In the genomic region with DNA sequence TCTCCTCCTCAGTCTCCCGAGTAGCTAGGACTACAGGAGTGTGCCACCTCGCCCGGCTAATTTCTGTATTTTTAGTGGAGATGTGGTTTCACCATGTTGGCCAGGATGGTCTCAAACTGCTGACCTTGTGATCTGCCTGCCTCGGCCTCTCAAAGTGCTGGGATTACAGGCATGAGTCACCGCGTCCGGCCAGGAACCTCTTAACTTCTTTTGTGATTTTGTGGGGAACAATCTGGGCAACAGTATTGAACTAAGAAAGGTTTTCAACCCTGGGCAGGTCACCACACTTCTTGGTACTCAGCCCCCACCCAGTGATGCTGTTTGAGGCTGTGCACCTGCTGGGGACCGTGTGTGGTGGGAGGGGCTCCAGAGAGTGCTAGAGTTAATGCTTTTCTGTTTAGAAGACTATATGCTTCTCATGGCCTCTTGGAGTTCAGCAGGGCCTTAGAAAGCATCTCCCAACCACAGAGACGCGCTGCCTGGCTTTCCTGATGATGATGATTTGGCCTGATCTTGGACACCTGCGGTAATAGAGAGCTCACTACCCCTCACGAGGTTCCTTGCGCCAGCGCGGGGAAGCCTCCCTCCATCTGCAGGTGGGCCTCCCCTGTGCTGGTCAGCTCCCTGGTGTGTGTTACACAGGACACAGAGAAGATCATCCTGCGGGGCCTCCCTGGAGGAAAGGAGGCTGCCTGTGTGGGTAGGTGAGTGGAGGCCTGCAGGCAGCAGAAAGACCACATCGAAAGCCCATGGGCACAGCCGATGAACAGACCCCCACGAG, we compare ENCODE assay signal across 11 cellular contexts. TPM values are rescaled to one million over a fixed set of nuclear protein-coding genes. Genes with fewer than 3 reads are reported as not detected.
A peak's percentile ranks its signal among the peaks of the same experiment; 100 is the strongest.
DNase-seq lines count a peak whose midpoint lies in the region; ATAC-seq, FAIRE-seq and TF ChIP-seq lines count a peak whose summit lies in the region.
"Had no signal": no experiment of that assay in that cellular context is flagged by ENCODE, and none has a peak within 500 bp of the region (broad histone marks: within the 10 kb centered on the region; RNA-seq: fewer than 3 reads in every experiment).

No MANE protein-coding gene starts in this region.

- 73 to 75% methylated on average over 10 to 19 of the region's 19 CpGs for WGBS in body of pancreas, 2 donors

- no peak overlapping the region for H3K27ac Mint-ChIP-seq in stimulated activated naive CD8-positive, alpha-beta T cell treated with anti-CD3 and anti-CD28 coated beads, Interleukin-15, Interleukin-2, amounts not matched to agents 100 ng/mL and 50 ng/mL, for 24 hours
- H3K27ac Mint-ChIP-seq in activated T-helper 1 cell treated with anti-CD3 and anti-CD28 coated beads, Interleukin-12 subunit alpha, Interleukin-12 subunit beta, Interleukin-2, Interleukin-4 antibody, amounts not matched to agents 30 ng/mL and 10 ng/mL and 1 ng/mL, durations not matched to agents 14 hours and 24 hours and 36 hours: peak overlapping the region; percentile 72

- peaks cover 28% of the 10 kb centered on the region for H3K4me1 Mint-ChIP-seq in stimulated activated naive CD8-positive, alpha-beta T cell treated with anti-CD3 and anti-CD28 coated beads, Interleukin-15, Interleukin-2, amounts not matched to agents 100 ng/mL and 50 ng/mL, for 24 hours (ENCODE audit: low read depth)
- peaks cover 7% of the 10 kb centered on the region for H3K4me1 Mint-ChIP-seq in activated T-helper 1 cell treated with anti-CD3 and anti-CD28 coated beads, Interleukin-12 subunit alpha, Interleukin-12 subunit beta, Interleukin-2, Interleukin-4 antibody, amounts not matched to agents 30 ng/mL and 10 ng/mL and 1 ng/mL, durations not matched to agents 14 hours and 24 hours and 36 hours (ENCODE audit: low read depth)

- H3K36me3 ChIP-seq in body of pancreas (replicated peaks in 1 of 2; ENCODE audit: insufficient read depth in 1 of 2, low read depth in 2 of 2): no peaks in the 10 kb centered on the region

- FAIRE-seq in HTR-8/SVneo (lab: Jason Lieb, UNC): no peak

- no peak for ATAC-seq in stimulated activated naive CD8-positive, alpha-beta T cell treated with anti-CD3 and anti-CD28 coated beads, Interleukin-15, Interleukin-2, amounts not matched to agents 100 U/mL and 50 U/mL, for 24 hours
- no peak for ATAC-seq in body of pancreas
- ATAC-seq in Right ventricle myocardium inferior: no peak

- intact Hi-C loops in activated T-helper 1 cell treated with anti-CD3 and anti-CD28 coated beads, Interleukin-12 subunit alpha, Interleukin-12 subunit beta, Interleukin-2, Interleukin-4 antibody, amounts not matched to agents 30 ng/mL and 10 ng/mL and 1 ng/mL, durations not matched to agents 14 hours and 24 hours and 36 hours (cut with micrococcal nuclease): loop anchor here (1.0 to 5.0 kb wide), 3 partner anchors 17 to 83 kb away; a partner anchor contains a TSS
- intact Hi-C loops in body of pancreas (cut with DNase I): no loop called here
- intact Hi-C loops in Right ventricle myocardium inferior (cut with DNase I): loop anchor here (5.0 kb wide), 1 partner anchor 33 kb away; no protein-coding TSS in a partner anchor

- DNase-seq in stimulated activated naive CD8-positive, alpha-beta T cell treated with anti-CD3 and anti-CD28 coated beads, Interleukin-15, Interleukin-2, amounts not matched to agents 100 U/mL and 50 U/mL, for 24 hours: no peak
- DNase-seq in activated T-helper 1 cell treated with anti-CD3 and anti-CD28 coated beads, Interleukin-12 subunit alpha, Interleukin-12 subunit beta, Interleukin-2, Interleukin-4 antibody, amounts not matched to agents 30 ng/mL and 10 ng/mL and 1 ng/mL, durations not matched to agents 14 hours and 24 hours and 36 hours (ENCODE audit: low spot score): no peak
- DNase-seq in iPS-NIHi11 (ENCODE audit: low spot score): peak; percentile 1
- DNase-seq in NCI-H2171 (lab: John Stamatoyannopoulos, UW): no peak
- no peak for DNase-seq in body of pancreas
- DNase-seq in HTR-8/SVneo (ENCODE audit: insufficient read length, low spot score): no peak
- DNase-seq in Right ventricle myocardium inferior (ENCODE audit: missing footprints): no peak
- DNase-seq: GDM1, KBM-7, SHP77 treated with DMSO at 0.1 percent for 48 hours had no signal

- H3K27me3 Mint-ChIP-seq in stimulated activated naive CD8-positive, alpha-beta T cell treated with anti-CD3 and anti-CD28 coated beads, Interleukin-15, Interleukin-2, amounts not matched to agents 100 ng/mL and 50 ng/mL, for 24 hours: peaks cover 4% of the 10 kb centered on the region
- H3K27me3 Mint-ChIP-seq in activated T-helper 1 cell treated with anti-CD3 and anti-CD28 coated beads, Interleukin-12 subunit alpha, Interleukin-12 subunit beta, Interleukin-2, Interleukin-4 antibody, amounts not matched to agents 30 ng/mL and 10 ng/mL and 1 ng/mL, durations not matched to agents 14 hours and 24 hours and 36 hours (ENCODE audit: insufficient read depth): peaks cover 15% of the 10 kb centered on the region

- H3K27me3 ChIP-seq in body of pancreas: no peaks in the 10 kb centered on the region

- TF ChIP-seq POLR2A in body of pancreas (IDR thresholded peaks at IDR 0.05): no peak

- no peak for TF ChIP-seq CTCF in body of pancreas (IDR thresholded peaks at IDR 0.05)

- H3K4me1 ChIP-seq in body of pancreas: peaks cover 16% of the 10 kb centered on the region

- H3K9me3 Mint-ChIP-seq in stimulated activated naive CD8-positive, alpha-beta T cell treated with anti-CD3 and anti-CD28 coated beads, Interleukin-15, Interleukin-2, amounts not matched to agents 100 ng/mL and 50 ng/mL, for 24 hours: no peaks in the 10 kb centered on the region
- H3K9me3 Mint-ChIP-seq in activated T-helper 1 cell treated with anti-CD3 and anti-CD28 coated beads, Interleukin-12 subunit alpha, Interleukin-12 subunit beta, Interleukin-2, Interleukin-4 antibody, amounts not matched to agents 30 ng/mL and 10 ng/mL and 1 ng/mL, durations not matched to agents 14 hours and 24 hours and 36 hours: no peaks in the 10 kb centered on the region

- peak overlapping the region; percentile 80 for H3K4me3 Mint-ChIP-seq in stimulated activated naive CD8-positive, alpha-beta T cell treated with anti-CD3 and anti-CD28 coated beads, Interleukin-15, Interleukin-2, amounts not matched to agents 100 ng/mL and 50 ng/mL, for 24 hours
- peak overlapping the region; percentile 86 for H3K4me3 Mint-ChIP-seq in activated T-helper 1 cell treated with anti-CD3 and anti-CD28 coated beads, Interleukin-12 subunit alpha, Interleukin-12 subunit beta, Interleukin-2, Interleukin-4 antibody, amounts not matched to agents 30 ng/mL and 10 ng/mL and 1 ng/mL, durations not matched to agents 14 hours and 24 hours and 36 hours

- H3K9me3 ChIP-seq in body of pancreas: no peaks in the 10 kb centered on the region

- H3K27ac ChIP-seq in body of pancreas: no peak overlapping the region

- H3K4me3 ChIP-seq in body of pancreas: no peak overlapping the region

- H3K36me3 Mint-ChIP-seq in stimulated activated naive CD8-positive, alpha-beta T cell treated with anti-CD3 and anti-CD28 coated beads, Interleukin-15, Interleukin-2, amounts not matched to agents 100 ng/mL and 50 ng/mL, for 24 hours (ENCODE audit: low read depth): no peaks in the 10 kb centered on the region
- no peaks in the 10 kb centered on the region for H3K36me3 Mint-ChIP-seq in activated T-helper 1 cell treated with anti-CD3 and anti-CD28 coated beads, Interleukin-12 subunit alpha, Interleukin-12 subunit beta, Interleukin-2, Interleukin-4 antibody, amounts not matched to agents 30 ng/mL and 10 ng/mL and 1 ng/mL, durations not matched to agents 14 hours and 24 hours and 36 hours (ENCODE audit: low read depth)

RNA-seq across cellular contexts. Expression of a gene that starts 1.2 kb away (rescaled TPM):
- 1.7 and 2.2 TPM in 2 replicates for total RNA-seq in activated T-helper 1 cell treated with anti-CD3 and anti-CD28 coated beads, Interleukin-12 subunit alpha, Interleukin-12 subunit beta, Interleukin-2, Interleukin-4 antibody, amounts not matched to agents 30 ng/mL and 10 ng/mL and 1 ng/mL, durations not matched to agents 14 hours and 24 hours and 36 hours
- 1 to 10 TPM; 3.4 to 7.3 TPM for total RNA-seq in body of pancreas
- total RNA-seq in Right ventricle myocardium inferior: 1.7 TPM

RNA-seq across cellular contexts. Expression of a gene that starts 17.5 kb away (rescaled TPM):
- 46.0 and 48.5 TPM in 2 replicates for total RNA-seq in activated T-helper 1 cell treated with anti-CD3 and anti-CD28 coated beads, Interleukin-12 subunit alpha, Interleukin-12 subunit beta, Interleukin-2, Interleukin-4 antibody, amounts not matched to agents 30 ng/mL and 10 ng/mL and 1 ng/mL, durations not matched to agents 14 hours and 24 hours and 36 hours
- total RNA-seq in body of pancreas: 10 to 100 TPM; 48.8 to 53.4 TPM
- total RNA-seq in Right ventricle myocardium inferior: 42.4 TPM

RNA-seq across cellular contexts. Expression of a gene that starts 18.2 kb away (rescaled TPM):
- total RNA-seq in activated T-helper 1 cell treated with anti-CD3 and anti-CD28 coated beads, Interleukin-12 subunit alpha, Interleukin-12 subunit beta, Interleukin-2, Interleukin-4 antibody, amounts not matched to agents 30 ng/mL and 10 ng/mL and 1 ng/mL, durations not matched to agents 14 hours and 24 hours and 36 hours: 8.9 and 10.2 TPM in 2 replicates
- total RNA-seq in body of pancreas (100 to 1,000 TPM; 113 to 140 TPM), Right ventricle myocardium inferior (70.6 TPM)

RNA-seq across cellular contexts. Expression of a gene that starts 55.5 kb away (rescaled TPM):
- total RNA-seq in activated T-helper 1 cell treated with anti-CD3 and anti-CD28 coated beads, Interleukin-12 subunit alpha, Interleukin-12 subunit beta, Interleukin-2, Interleukin-4 antibody, amounts not matched to agents 30 ng/mL and 10 ng/mL and 1 ng/mL, durations not matched to agents 14 hours and 24 hours and 36 hours: 24.6 and 28.9 TPM in 2 replicates
- total RNA-seq in body of pancreas (1 to 10 TPM; 3.0 to 3.6 TPM), Right ventricle myocardium inferior (10.0 TPM)
